In the genomic region with DNA sequence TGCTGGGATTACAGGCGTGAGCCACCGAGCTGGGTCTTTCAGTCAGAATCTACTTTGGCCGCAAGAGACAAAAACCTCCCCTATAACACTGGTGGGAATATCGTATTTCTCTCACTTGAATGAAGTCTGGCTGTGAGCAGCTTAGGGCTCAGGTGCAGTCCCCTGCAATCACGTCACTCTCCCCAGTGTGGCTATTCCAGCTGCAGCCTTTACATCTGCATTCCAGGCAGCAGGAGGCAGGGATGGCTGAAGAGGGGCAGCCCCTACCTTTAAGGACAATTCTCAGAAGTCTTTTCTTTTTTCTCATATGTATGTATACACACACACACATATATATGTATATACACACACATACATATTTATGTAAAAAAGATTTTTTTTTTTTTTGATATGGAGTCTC, we compare ENCODE assay signal across 1 cellular context.
TF ChIP-seq lines count a peak whose summit lies in the region.

No MANE protein-coding gene starts in this region.

TF ChIP-seq in H1, 55 proteins besides CTCF, POLR2A, EP300 and RAD21:
- TF ChIP-seq TEAD4 (IDR thresholded peaks at IDR 0.05; ENCODE audit: low read depth, low read length): peak; percentile 69
- TF ChIP-seq KDM4A (IDR thresholded peaks at IDR 0.05; ENCODE audit: low read depth, low read length, severe bottlenecking): no peak
